In genomic region chr12:50021071-50021470, GRCh38 we compare ENCODE assay signal across 22 cellular contexts. TPM values are rescaled to one million over a fixed set of nuclear protein-coding genes. Genes with fewer than 3 reads are reported as not detected.
A peak's percentile ranks its signal among the peaks of the same experiment; 100 is the strongest.
DNase-seq lines count a peak whose midpoint lies in the region; ATAC-seq and TF ChIP-seq lines count a peak whose summit lies in the region.
"Had no signal": no experiment of that assay in that cellular context is flagged by ENCODE, and none has a peak within 500 bp of the region (broad histone marks: within the 10 kb centered on the region; RNA-seq: fewer than 3 reads in every experiment).

No MANE protein-coding gene starts in this region.

- peak overlapping the region; percentile 10 for H3K27ac ChIP-seq in A673 (ENCODE audit: low read depth, low read length, poor library complexity, severe bottlenecking)
- H3K27ac ChIP-seq: C4-2B, RWPE1 had no signal

- peak overlapping the region in 4 of 5 experiments; percentile 26 to 79 (median 48) for H3K27ac Mint-ChIP-seq in brain
- H3K27ac Mint-ChIP-seq: natural killer cell had no signal

- ATAC-seq in Right ventricle myocardium superior (ENCODE audit: poor library complexity) (no peak), GM19328 (IDR thresholded peaks at IDR 0.05; ENCODE audit: unreplicated experiment) (no peak)
- ATAC-seq: heart right ventricle, natural killer cell had no signal

- DNase-seq in A673 (ENCODE audit: low spot score), result no peak
- DNase-seq in LHCN-M2 (ENCODE audit: low read depth), result peak; percentile 75
- peak; percentile 43 for DNase-seq in myocyte (ENCODE audit: low read depth)
- no peak for DNase-seq in midbrain (lab: John Stamatoyannopoulos, UW)
- no peak for DNase-seq in Right ventricle myocardium superior
- no peak for DNase-seq in COLO668 (lab: John Stamatoyannopoulos, UW; ENCODE audit: unreplicated experiment)
- DNase-seq: activated CD4-positive, alpha-beta T cell treated with anti-CD3 and anti-CD28 coated beads, Interleukin-2, amount 50 U/mL, for 1 hour; activated gamma-delta T cell; amygdala; central memory CD4-positive, alpha-beta T cell; effector CD4-positive, alpha-beta T cell; heart right ventricle; natural killer cell; NCI-H1694 treated with DMSO at 0.1 percent for 48 hours; NCI-H345 had no signal

- peaks cover 94% of the 10 kb centered on the region for H3K4me1 Mint-ChIP-seq in brain

- peaks cover 0 to 4% (median 0%) of the 10 kb centered on the region in 5 experiments for H3K9me3 Mint-ChIP-seq in brain

- POLR2A ChIA-PET in A673 (lab: Charles Lee; ENCODE audit: low non-redundant PET), result no interaction called here

- intact Hi-C loops in A673 (cut with micrococcal nuclease; ENCODE audit: unreplicated experiment) (no loop called here), Right ventricle myocardium superior (cut with DNase I) (no loop called here)

- peaks cover 30% of the 10 kb centered on the region for H3K4me1 ChIP-seq in A673 (ENCODE audit: insufficient read depth, low read length, poor library complexity, severe bottlenecking)

- no peak overlapping the region for H3K4me3 ChIP-seq in A673 (ENCODE audit: low read depth, low read length, poor library complexity, severe bottlenecking)
- H3K4me3 ChIP-seq: esophagus muscularis mucosa, HAP-1, heart right ventricle had no signal

- no peaks in the 10 kb centered on the region for H3K27me3 ChIP-seq in A673 (replicated peaks; ENCODE audit: insufficient read depth, low read depth, low read length, poor library complexity)
- H3K27me3 ChIP-seq: esophagus muscularis mucosa, heart right ventricle had no signal

- no peak for TF ChIP-seq CTCF in A673 (conservative IDR thresholded peaks at IDR 0.05; ENCODE audit: low read depth, low read length)
- no peak for TF ChIP-seq CTCF in brain (conservative IDR thresholded peaks at IDR 0.05)

- peaks cover 22% of the 10 kb centered on the region for H3K36me3 ChIP-seq in A673 (ENCODE audit: insufficient read depth, low read length, poor library complexity, severe bottlenecking)
- H3K36me3 ChIP-seq: esophagus muscularis mucosa had no signal

- H3K27me3 Mint-ChIP-seq in brain, result peaks cover 13% of the 10 kb centered on the region

- H3K9me3 ChIP-seq in A673 (ENCODE audit: low read depth, low read length, poor library complexity, severe bottlenecking), result no peaks in the 10 kb centered on the region
- H3K9me3 ChIP-seq: esophagus muscularis mucosa, HAP-1, heart right ventricle had no signal

- BruUV-seq in A673 (replicated peaks; lab: Mats Ljungman, UMichigan), result no TSS peak

- peak overlapping the region in 2 of 5 experiments; percentile 31 to 70 for H3K4me3 Mint-ChIP-seq in brain
- H3K4me3 Mint-ChIP-seq: natural killer cell had no signal

- H3K36me3 Mint-ChIP-seq in brain, result peaks cover 4% of the 10 kb centered on the region

- CTCF ChIA-PET in A673 (lab: Charles Lee), result interaction anchor here (0.7 to 1.1 kb wide), 2 partner anchors 35 to 54 kb away, joined by 3 read pairs; no protein-coding TSS in a partner anchor

RNA-seq across cellular contexts. Expression of gene RACGAP1, which starts 4.2 kb away (rescaled TPM):
- 173 and 179 TPM in 2 replicates for total RNA-seq in A673 (2021)
- total RNA-seq in LHCN-M2 (2014; rRNA removed), result 167 and 177 TPM in 2 replicates
- 75.2 TPM for polyA plus RNA-seq in LHCN-M2 (2012)
- 74.4 TPM for polyA plus RNA-seq in brain (ENCODE audit: insufficient read depth, low read depth, low replicate concordance)
- 9.6 and 12.8 TPM in 2 replicates for total RNA-seq in myocyte
- 8.9 TPM for polyA plus RNA-seq in myocyte (2012)
- 5.6 TPM for total RNA-seq in Right ventricle myocardium superior

RNA-seq across cellular contexts. Expression of gene ASIC1, which starts 36.3 kb away (rescaled TPM):
- total RNA-seq in A673 (2021), result 2.7 and 5.5 TPM in 2 replicates
- total RNA-seq in LHCN-M2 (2014; rRNA removed), result 1.2 and 4.3 TPM in 2 replicates
- 2.9 TPM for polyA plus RNA-seq in LHCN-M2 (2012)
- 13.8 TPM for polyA plus RNA-seq in brain (ENCODE audit: insufficient read depth, low read depth, low replicate concordance)
- total RNA-seq in myocyte, result 4.5 and 8.2 TPM in 2 replicates
- polyA plus RNA-seq in myocyte (2012), result 6.2 TPM
- 1.6 TPM for total RNA-seq in Right ventricle myocardium superior

RNA-seq across cellular contexts. Expression of gene AQP6, which starts 48.3 kb away (rescaled TPM):
- total RNA-seq in A673 (2021), result not detected in 2 replicates
- not detected in 2 replicates for total RNA-seq in LHCN-M2 (2014; rRNA removed)
- not detected for polyA plus RNA-seq in LHCN-M2 (2012)
- polyA plus RNA-seq in brain (ENCODE audit: insufficient read depth, low read depth, low replicate concordance), result 1.4 TPM
- 0.05 TPM in 1 of 2 replicates, not detected in the other for total RNA-seq in myocyte
- polyA plus RNA-seq in myocyte (2012), result 0.05 TPM
- not detected for total RNA-seq in Right ventricle myocardium superior
- total RNA-seq: heart right ventricle, natural killer cell had no signal

RNA-seq across cellular contexts. Expression of gene AQP5, which starts 59.4 kb away (rescaled TPM):
- total RNA-seq in A673 (2021) (not detected in 2 replicates), LHCN-M2 (2014; rRNA removed) (0.11 TPM in 1 of 2 replicates, not detected in the other), myocyte (not detected in 2 replicates), Right ventricle myocardium superior (0.38 TPM)
- polyA plus RNA-seq in LHCN-M2 (2012), result not detected
- 2.7 TPM for polyA plus RNA-seq in brain (ENCODE audit: insufficient read depth, low read depth, low replicate concordance)
- polyA plus RNA-seq in myocyte (2012), result 0.10 TPM
- total RNA-seq: natural killer cell, posterior vena cava had no signal

Comparison
In these comparisons a context has a peak if more than half of its experiments do, and no peak if none do; other contexts are left out.
1. DNase-seq: peak in LHCN-M2 (single experiment) and myocyte (single experiment); none in A673 (single experiment), midbrain (single experiment), Right ventricle myocardium superior (single experiment) and COLO668 (single experiment).
2. RNA of gene RACGAP1, which starts 4.2 kb away (total RNA-seq): 167 to 177 TPM in LHCN-M2 and 173 to 179 TPM in A673; 9.6 to 12.8 TPM in myocyte and 5.6 TPM in Right ventricle myocardium superior (single experiment); every median in the first group is over 10 times any median in the second.